In the genomic region with DNA sequence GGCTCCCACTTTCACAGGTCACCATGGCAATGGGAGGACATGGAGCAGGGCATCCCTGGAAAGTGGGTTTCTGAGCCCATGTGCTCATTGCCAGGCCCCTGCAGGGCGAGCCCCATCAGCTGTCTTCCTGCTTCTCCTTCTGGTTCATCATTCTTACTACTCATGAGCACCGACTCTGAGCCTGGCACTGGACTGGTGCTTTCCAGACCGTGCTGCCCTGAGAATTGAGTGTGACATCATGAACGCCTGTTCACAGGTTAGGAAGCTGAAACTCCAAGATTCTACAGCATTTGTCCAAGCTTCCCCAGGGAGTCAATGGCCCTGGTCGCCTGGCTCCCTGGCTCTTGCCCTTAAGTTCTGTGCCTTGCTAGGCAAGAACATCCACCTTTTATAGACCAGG, we compare ENCODE assay signal across 21 cellular contexts.
"Had no signal": no experiment of that assay in that cellular context is flagged by ENCODE, and none has a peak within 500 bp of the region (broad histone marks: within the 10 kb centered on the region; RNA-seq: fewer than 3 reads in every experiment).

No MANE protein-coding gene starts in this region.

- H3K4me3 Mint-ChIP-seq: effector memory CD8-positive, alpha-beta T cell; immature natural killer cell; naive thymus-derived CD8-positive, alpha-beta T cell; nephron progenitor cell; stimulated activated memory B cell treated with anti-CD40 and anti-IgM and Interleukin-4, amounts not matched to agents 10 μg/mL and 1 μg/mL and 100 μg/mL, for 72 hours; type B pancreatic cell had no signal

- H3K9me3 ChIP-seq: prostate gland, sigmoid colon, testis, tibial artery had no signal

- H3K27me3 ChIP-seq: sigmoid colon, testis, tibial artery had no signal

- H3K27ac ChIP-seq: prostate gland, sigmoid colon, testis, tibial artery had no signal

- H3K9me3 Mint-ChIP-seq: immature natural killer cell, nephron progenitor cell had no signal

- H3K27me3 Mint-ChIP-seq: stimulated activated memory B cell treated with anti-CD40 and anti-IgM and Interleukin-4, amounts not matched to agents 10 μg/mL and 1 μg/mL and 100 μg/mL, for 72 hours had no signal

- ATAC-seq: effector memory CD8-positive, alpha-beta T cell; naive thymus-derived CD8-positive, alpha-beta T cell; right cardiac atrium; stimulated activated memory B cell treated with anti-CD40 and anti-IgM and Interleukin-4, amounts not matched to agents 10 μg/mL and 1 μg/mL and 100 μg/mL, for 72 hours; stimulated activated naive CD8-positive, alpha-beta T cell treated with anti-CD3 and anti-CD28 coated beads, Interleukin-15, Interleukin-2, amounts not matched to agents 100 U/mL and 50 U/mL, for 24 hours had no signal

- H3K4me1 ChIP-seq: prostate gland, sigmoid colon, testis, tibial artery had no signal

- H3K27ac Mint-ChIP-seq: effector memory CD8-positive, alpha-beta T cell; immature natural killer cell; nephron progenitor cell; stimulated activated memory B cell treated with anti-CD40 and anti-IgM and Interleukin-4, amounts not matched to agents 10 μg/mL and 1 μg/mL and 100 μg/mL, for 72 hours; type B pancreatic cell had no signal

- H3K4me3 ChIP-seq: prostate gland, sigmoid colon, testis, tibial artery had no signal

- H3K4me1 Mint-ChIP-seq: immature natural killer cell; naive thymus-derived CD8-positive, alpha-beta T cell; stimulated activated memory B cell treated with anti-CD40 and anti-IgM and Interleukin-4, amounts not matched to agents 10 μg/mL and 1 μg/mL and 100 μg/mL, for 72 hours had no signal

- H3K36me3 ChIP-seq: prostate gland, sigmoid colon, tibial artery had no signal

- H3K36me3 Mint-ChIP-seq: immature natural killer cell; naive thymus-derived CD8-positive, alpha-beta T cell; stimulated activated memory B cell treated with anti-CD40 and anti-IgM and Interleukin-4, amounts not matched to agents 10 μg/mL and 1 μg/mL and 100 μg/mL, for 72 hours; type B pancreatic cell had no signal

- DNase-seq: cortex of kidney; effector memory CD8-positive, alpha-beta T cell; erythroblast; hypothalamus; immature natural killer cell; mesenchymal stem cell; midbrain; naive thymus-derived CD8-positive, alpha-beta T cell; nephron progenitor cell; nucleus accumbens; right cardiac atrium; sigmoid colon; stimulated activated CD4-positive, alpha-beta T cell treated with anti-CD3 and anti-CD28 coated beads, Interleukin-2, amount 100 ng/mL, for 24 hours; stimulated activated CD4-positive, alpha-beta T cell treated with anti-CD3 and anti-CD28 coated beads, Interleukin-4, amount 100 ng/mL, for 24 hours; stimulated activated naive CD8-positive, alpha-beta T cell treated with anti-CD3 and anti-CD28 coated beads, Interleukin-15, Interleukin-2, amounts not matched to agents 100 U/mL and 50 U/mL, for 24 hours; substantia nigra; testis; tibial artery had no signal
